20 cellular contexts compared by ENCODE assay signal in the genomic region with DNA sequence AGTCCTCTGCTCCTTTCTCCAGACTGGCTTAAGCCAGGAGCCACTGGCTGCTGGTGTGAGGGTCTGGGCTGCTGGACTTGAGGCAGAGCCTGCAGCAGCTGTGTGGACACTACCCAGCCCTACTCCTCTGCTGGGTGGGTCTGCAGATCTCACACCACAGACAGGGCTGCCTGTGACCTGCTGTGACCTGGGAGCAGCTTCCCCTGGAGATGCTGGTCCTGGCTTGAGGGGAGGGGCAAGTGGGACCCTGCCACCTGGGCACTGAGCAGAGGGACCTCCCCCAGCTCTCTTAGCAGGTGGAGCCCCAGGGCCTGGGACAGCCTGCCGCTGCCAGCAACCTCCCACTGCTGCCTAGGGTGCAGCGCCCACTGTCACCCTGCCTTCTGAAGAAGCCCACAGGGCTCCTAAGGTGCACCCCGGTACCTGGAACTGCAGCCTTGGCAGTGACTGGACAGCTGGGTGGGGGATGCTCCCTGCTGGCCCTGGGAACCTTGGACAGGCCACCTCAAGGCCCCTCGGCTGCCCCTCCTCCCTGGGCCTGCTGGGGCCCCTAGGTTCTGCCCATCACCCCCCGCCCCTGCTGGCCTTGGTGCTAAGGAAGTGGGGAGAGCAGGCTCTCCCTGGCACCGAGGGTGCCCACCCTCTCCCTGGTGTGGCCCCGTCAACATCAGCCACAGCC. TPM values are rescaled to one million over a fixed set of nuclear protein-coding genes. Genes with fewer than 3 reads are reported as not detected.
A peak's percentile ranks its signal among the peaks of the same experiment; 100 is the strongest.
DNase-seq lines count a peak whose midpoint lies in the region; ATAC-seq, FAIRE-seq and TF ChIP-seq lines count a peak whose summit lies in the region.
"Had no signal": no experiment of that assay in that cellular context is flagged by ENCODE, and none has a peak within 500 bp of the region (broad histone marks: within the 10 kb centered on the region; RNA-seq: fewer than 3 reads in every experiment).

No MANE protein-coding gene starts in this region.

- no peaks in the 10 kb centered on the region for H3K4me1 ChIP-seq in endothelial cell of umbilical vein (ENCODE audit: control insufficient read depth, extremely low read depth, insufficient read depth, low read length)
- H3K4me1 ChIP-seq: ascending aorta, psoas muscle had no signal

- H3K4me2 ChIP-seq in endothelial cell of umbilical vein (ENCODE audit: insufficient read depth, low read length), result no peak overlapping the region

- dilution Hi-C loops in endothelial cell of umbilical vein (cut with MboI; ENCODE audit: extremely low pct_ligation_motif_present, low sequenced_read_pairs), result no loop called here

- H3K4me3 ChIP-seq in endothelial cell of umbilical vein (replicated peaks in 1 of 3; ENCODE audit: insufficient read depth in 1 of 3, low read depth in 1 of 3, low read length in 3 of 3), result no peak overlapping the region
- H3K4me3 ChIP-seq: ascending aorta, lung, psoas muscle, skin epidermis had no signal

- no TSS peak for BruUV-seq in endothelial cell of umbilical vein (replicated peaks; lab: Mats Ljungman, UMichigan)

- H3K9me3 ChIP-seq in endothelial cell of umbilical vein (replicated peaks; ENCODE audit: control insufficient read depth, insufficient read depth, low read length), result no peaks in the 10 kb centered on the region
- H3K9me3 ChIP-seq: ascending aorta, psoas muscle had no signal

- no peak for FAIRE-seq in endothelial cell of umbilical vein (lab: Jason Lieb, UNC)

- no peak overlapping the region for H2AFZ ChIP-seq in endothelial cell of umbilical vein (ENCODE audit: low read depth, low read length)

- no peak overlapping the region for H3K27ac ChIP-seq in endothelial cell of umbilical vein (ENCODE audit: insufficient read depth, low read depth, low read length)
- H3K27ac ChIP-seq: ascending aorta, C4-2B, psoas muscle, skin epidermis had no signal

- peak; percentile 18 for TF ChIP-seq POLR2A in GM18951 (IDR thresholded peaks at IDR 0.05; ENCODE audit: extremely low read depth, insufficient read depth, insufficient read length)
- TF ChIP-seq POLR2A in endothelial cell of umbilical vein (IDR thresholded peaks at IDR 0.05; ENCODE audit: low read depth, low read length), result peak; percentile 1

- CTCF ChIA-PET in endothelial cell of umbilical vein (lab: Charles Lee), result interaction anchor here (1.2 kb wide), 2 partner anchors 9 to 13 kb away, joined by 3 to 4 read pairs; no protein-coding TSS in a partner anchor

- no peaks in the 10 kb centered on the region for H3K27me3 ChIP-seq in endothelial cell of umbilical vein (ENCODE audit: control insufficient read depth in 2 of 2, insufficient read depth in 2 of 2, low read length in 2 of 2)
- H3K27me3 ChIP-seq: ascending aorta had no signal

- no peaks in the 10 kb centered on the region for H4K20me1 ChIP-seq in endothelial cell of umbilical vein (replicated peaks; ENCODE audit: control insufficient read depth, extremely low read depth, insufficient read depth, low read length)

- ATAC-seq in GM21619 (IDR thresholded peaks at IDR 0.05; ENCODE audit: unreplicated experiment), result no peak
- ATAC-seq: activated T-helper 17 cell treated with anti-CD3 and anti-CD28 coated beads, Interleukin-2, amount 50 U/mL, for 72 hours had no signal

- no peak for TF ChIP-seq CTCF in endothelial cell of umbilical vein (IDR thresholded peaks at IDR 0.05; ENCODE audit: extremely low read depth in 1 of 2, insufficient read depth in 1 of 2, low read depth in 1 of 2, low read length in 2 of 2)

- DNase-seq in endothelial cell of umbilical vein (ENCODE audit: low read depth, low spot score) (no peak), NCI-H2081 (lab: John Stamatoyannopoulos, UW) (no peak)
- DNase-seq: activated CD4-positive, alpha-beta T cell treated with anti-CD3 and anti-CD28 coated beads, Interleukin-2, amount 50 U/mL, for 1 hour; Calu3; dermis blood vessel endothelial cell; GOT3; NCI-H1694 treated with DMSO at 0.1 percent for 48 hours; psoas muscle; stimulated activated CD4-positive, alpha-beta T cell treated with anti-CD3 and anti-CD28 coated beads, Interleukin-1b, Interleukin-23, amount 100 ng/mL, for 48 hours; T-helper 9 cell had no signal

- in situ Hi-C loops in GM18951 (cut with MboI; ENCODE audit: low sequenced_read_pairs, unreplicated experiment), result no loop called here

- no peaks in the 10 kb centered on the region for H3K79me2 ChIP-seq in endothelial cell of umbilical vein (ENCODE audit: control insufficient read depth, insufficient read depth, low read length)

- H3K9ac ChIP-seq in endothelial cell of umbilical vein (replicated peaks; ENCODE audit: extremely low read depth, insufficient read depth, low read length), result no peak overlapping the region

- no peaks in the 10 kb centered on the region for H3K9me1 ChIP-seq in endothelial cell of umbilical vein (replicated peaks; ENCODE audit: control insufficient read depth, extremely low read depth, insufficient read depth, low read length)

- POLR2A ChIA-PET in endothelial cell of umbilical vein (lab: Charles Lee), result no interaction called here

- peaks cover 0 to 16% of the 10 kb centered on the region in 2 experiments for H3K36me3 ChIP-seq in endothelial cell of umbilical vein (ENCODE audit: control insufficient read depth in 2 of 2, extremely low read depth in 1 of 2, insufficient read depth in 2 of 2, low read length in 2 of 2)

- intact Hi-C loops in endothelial cell of umbilical vein (cut with micrococcal nuclease), result no loop called here

TF ChIP-seq in endothelial cell of umbilical vein, 7 proteins besides CTCF, POLR2A, EP300 and RAD21:
- no peak for TF ChIP-seq GATA2 (IDR thresholded peaks at IDR 0.05; ENCODE audit: insufficient read depth, insufficient read length, low read depth, low read length)
- no peak for TF ChIP-seq POLR2AphosphoS5 (IDR thresholded peaks at IDR 0.05; ENCODE audit: insufficient read depth, low read depth, low read length)
- no peak for TF ChIP-seq EZH2 (IDR thresholded peaks at IDR 0.05; ENCODE audit: borderline replicate concordance, low read depth, low read length, severe bottlenecking)
- TF ChIP-seq, protein P1, sequence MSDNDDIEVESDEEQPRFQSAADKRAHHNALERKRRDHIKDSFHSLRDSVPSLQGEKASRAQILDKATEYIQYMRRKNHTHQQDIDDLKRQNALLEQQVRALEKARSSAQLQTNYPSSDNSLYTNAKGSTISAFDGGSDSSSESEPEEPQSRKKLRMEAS (IDR thresholded peaks at IDR 0.05; ENCODE audit: insufficient read depth, insufficient read length), result no peak

RNA-seq across cellular contexts. Expression of gene CACFD1, which starts 9.1 kb away (rescaled TPM):
- 9.7 and 9.8 TPM in 2 replicates for total RNA-seq in endothelial cell of umbilical vein
- 11.5 and 14.0 TPM in 2 replicates for polyA plus RNA-seq in endothelial cell of umbilical vein
- polyA plus RNA-seq in endothelial cell of umbilical vein (2011; cell fraction: cytosol; rRNA removed), result 8.3 and 10.5 TPM in 2 replicates
- polyA plus RNA-seq in endothelial cell of umbilical vein (2011; cell fraction: nucleus; rRNA removed), result 12.6 and 12.9 TPM in 2 replicates
- 4.2 and 7.4 TPM in 2 replicates for polyA plus RNA-seq in endothelial cell of umbilical vein (2012)
- polyA minus RNA-seq in endothelial cell of umbilical vein, result 15.5 and 23.6 TPM in 2 replicates
- 4.8 TPM for polyA minus RNA-seq in endothelial cell of umbilical vein (2011; cell fraction: cytosol; rRNA and poly(A)+ RNA removed)
- 12.0 and 13.8 TPM in 2 replicates for polyA minus RNA-seq in endothelial cell of umbilical vein (2011; cell fraction: nucleus; rRNA and poly(A)+ RNA removed)

RNA-seq across cellular contexts. Expression of gene SLC2A6, which starts 10.0 kb away (rescaled TPM):
- total RNA-seq in endothelial cell of umbilical vein, result 35.7 and 39.0 TPM in 2 replicates
- 39.6 and 56.1 TPM in 2 replicates for polyA plus RNA-seq in endothelial cell of umbilical vein
- 22.2 and 35.3 TPM in 2 replicates for polyA plus RNA-seq in endothelial cell of umbilical vein (2011; cell fraction: cytosol; rRNA removed)
- polyA plus RNA-seq in endothelial cell of umbilical vein (2011; cell fraction: nucleus; rRNA removed), result 30.6 and 37.6 TPM in 2 replicates
- polyA plus RNA-seq in endothelial cell of umbilical vein (2012), result 28.1 and 30.1 TPM in 2 replicates
- polyA minus RNA-seq in endothelial cell of umbilical vein, result 28.7 and 32.0 TPM in 2 replicates
- 19.4 TPM for polyA minus RNA-seq in endothelial cell of umbilical vein (2011; cell fraction: cytosol; rRNA and poly(A)+ RNA removed)
- polyA minus RNA-seq in endothelial cell of umbilical vein (2011; cell fraction: nucleus; rRNA and poly(A)+ RNA removed), result 23.5 and 30.4 TPM in 2 replicates

RNA-seq across cellular contexts. Expression of gene ADAMTS13, which starts 46.7 kb away (rescaled TPM):
- 1.4 and 2.5 TPM in 2 replicates for total RNA-seq in endothelial cell of umbilical vein
- 1.5 and 1.8 TPM in 2 replicates for polyA plus RNA-seq in endothelial cell of umbilical vein
- polyA plus RNA-seq in endothelial cell of umbilical vein (2011; cell fraction: cytosol; rRNA removed), result 0.35 and 0.68 TPM in 2 replicates
- 6.8 and 7.8 TPM in 2 replicates for polyA plus RNA-seq in endothelial cell of umbilical vein (2011; cell fraction: nucleus; rRNA removed)
- 1.6 and 2.4 TPM in 2 replicates for polyA plus RNA-seq in endothelial cell of umbilical vein (2012)
- 0.44 and 0.98 TPM in 2 replicates for polyA minus RNA-seq in endothelial cell of umbilical vein
- polyA minus RNA-seq in endothelial cell of umbilical vein (2011; cell fraction: cytosol; rRNA and poly(A)+ RNA removed), result 0.61 TPM
- polyA minus RNA-seq in endothelial cell of umbilical vein (2011; cell fraction: nucleus; rRNA and poly(A)+ RNA removed), result 0.96 and 1.6 TPM in 2 replicates

RNA-seq across cellular contexts. Expression of gene REXO4, which starts 51.1 kb away (rescaled TPM):
- 27.0 and 29.5 TPM in 2 replicates for total RNA-seq in endothelial cell of umbilical vein
- polyA plus RNA-seq in endothelial cell of umbilical vein, result 16.9 and 19.5 TPM in 2 replicates
- 21.5 and 22.3 TPM in 2 replicates for polyA plus RNA-seq in endothelial cell of umbilical vein (2011; cell fraction: cytosol; rRNA removed)
- 12.9 and 17.4 TPM in 2 replicates for polyA plus RNA-seq in endothelial cell of umbilical vein (2011; cell fraction: nucleus; rRNA removed)
- polyA plus RNA-seq in endothelial cell of umbilical vein (2012), result 20.1 and 23.6 TPM in 2 replicates
- polyA minus RNA-seq in endothelial cell of umbilical vein, result 13.4 and 15.3 TPM in 2 replicates
- 30.8 TPM for polyA minus RNA-seq in endothelial cell of umbilical vein (2011; cell fraction: cytosol; rRNA and poly(A)+ RNA removed)
- 5.4 and 7.4 TPM in 2 replicates for polyA minus RNA-seq in endothelial cell of umbilical vein (2011; cell fraction: nucleus; rRNA and poly(A)+ RNA removed)

RNA-seq across cellular contexts. Expression of gene MYMK, which starts 55.8 kb away (rescaled TPM):
- not detected in 2 replicates for total RNA-seq in endothelial cell of umbilical vein
- not detected in 2 replicates for polyA plus RNA-seq in endothelial cell of umbilical vein
- not detected in 2 replicates for polyA plus RNA-seq in endothelial cell of umbilical vein (2011; cell fraction: cytosol; rRNA removed)
- polyA plus RNA-seq in endothelial cell of umbilical vein (2011; cell fraction: nucleus; rRNA removed), result not detected in 2 replicates
- polyA plus RNA-seq in endothelial cell of umbilical vein (2012), result not detected in 2 replicates
- not detected in 2 replicates for polyA minus RNA-seq in endothelial cell of umbilical vein
- not detected for polyA minus RNA-seq in endothelial cell of umbilical vein (2011; cell fraction: cytosol; rRNA and poly(A)+ RNA removed)
- not detected in 2 replicates for polyA minus RNA-seq in endothelial cell of umbilical vein (2011; cell fraction: nucleus; rRNA and poly(A)+ RNA removed)
- total RNA-seq: activated T-helper 17 cell treated with anti-CD3 and anti-CD28 coated beads, Interleukin-2, amount 50 U/mL, for 72 hours; ascending aorta; Calu3; dermis blood vessel endothelial cell; glomerular endothelial cell; kidney epithelial cell; lung had no signal
- polyA plus RNA-seq: AG04450, lung had no signal
